ENCODE assay signal across 18 cellular contexts in the genomic region with DNA sequence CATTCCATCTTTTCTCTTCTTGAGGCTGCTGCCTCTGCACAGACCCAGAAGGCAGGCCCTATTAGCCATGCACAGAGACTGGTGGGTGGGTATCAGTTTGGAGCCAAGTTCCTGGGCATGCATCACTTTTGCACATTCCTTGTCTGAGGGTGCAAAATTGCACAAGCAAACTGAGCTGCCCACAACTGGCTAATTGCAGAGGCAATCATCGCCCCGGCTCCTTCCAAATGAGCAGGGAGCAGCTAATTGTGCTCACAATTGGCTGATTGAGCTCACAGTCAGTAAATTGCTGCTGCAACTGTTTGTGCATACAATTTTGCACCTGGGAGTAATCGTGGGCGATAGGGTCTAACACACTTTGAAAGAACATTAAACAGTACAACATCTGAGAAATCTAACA.
"Had no signal": no experiment of that assay in that cellular context is flagged by ENCODE, and none has a peak within 500 bp of the region (broad histone marks: within the 10 kb centered on the region; RNA-seq: fewer than 3 reads in every experiment).

No MANE protein-coding gene starts in this region.

- H3K36me3 ChIP-seq: SJCRH30 had no signal

- H3K4me3 ChIP-seq: SJCRH30 had no signal

- H3K27ac ChIP-seq: SJCRH30 had no signal

- H3K27me3 ChIP-seq: SJCRH30 had no signal

- DNase-seq: KBM-7; MV-4-11; NCI-H1048; NCI-H1105; NCI-H146; NCI-H1694 treated with DMSO at 0.1 percent for 48 hours; NCI-H1930; NCI-H2081; NCI-H2107; NCI-H2227 treated with DMSO at 0.1 percent for 48 hours; NCI-H524 treated with DMSO at 0.1 percent for 48 hours; NCI-H69; NK-92 treated with Interleukin-12 subunit alpha and Interleukin-12 subunit beta, amount 100 ng/mL, for 24 hours; PC-3; SHP77 treated with DMSO at 0.1 percent for 48 hours had no signal

- ATAC-seq: Panc1, PC-3, Right ventricle myocardium inferior had no signal
